In genomic region chr11:121421149-121421906, GRCh38 we compare ENCODE assay signal across 1 cellular context.
TF ChIP-seq lines count a peak whose summit lies in the region.

No MANE protein-coding gene starts in this region.

TF ChIP-seq in GM23338, 12 proteins besides CTCF, POLR2A, EP300 and RAD21 (continued from another document):
- TF ChIP-seq, protein P1, sequence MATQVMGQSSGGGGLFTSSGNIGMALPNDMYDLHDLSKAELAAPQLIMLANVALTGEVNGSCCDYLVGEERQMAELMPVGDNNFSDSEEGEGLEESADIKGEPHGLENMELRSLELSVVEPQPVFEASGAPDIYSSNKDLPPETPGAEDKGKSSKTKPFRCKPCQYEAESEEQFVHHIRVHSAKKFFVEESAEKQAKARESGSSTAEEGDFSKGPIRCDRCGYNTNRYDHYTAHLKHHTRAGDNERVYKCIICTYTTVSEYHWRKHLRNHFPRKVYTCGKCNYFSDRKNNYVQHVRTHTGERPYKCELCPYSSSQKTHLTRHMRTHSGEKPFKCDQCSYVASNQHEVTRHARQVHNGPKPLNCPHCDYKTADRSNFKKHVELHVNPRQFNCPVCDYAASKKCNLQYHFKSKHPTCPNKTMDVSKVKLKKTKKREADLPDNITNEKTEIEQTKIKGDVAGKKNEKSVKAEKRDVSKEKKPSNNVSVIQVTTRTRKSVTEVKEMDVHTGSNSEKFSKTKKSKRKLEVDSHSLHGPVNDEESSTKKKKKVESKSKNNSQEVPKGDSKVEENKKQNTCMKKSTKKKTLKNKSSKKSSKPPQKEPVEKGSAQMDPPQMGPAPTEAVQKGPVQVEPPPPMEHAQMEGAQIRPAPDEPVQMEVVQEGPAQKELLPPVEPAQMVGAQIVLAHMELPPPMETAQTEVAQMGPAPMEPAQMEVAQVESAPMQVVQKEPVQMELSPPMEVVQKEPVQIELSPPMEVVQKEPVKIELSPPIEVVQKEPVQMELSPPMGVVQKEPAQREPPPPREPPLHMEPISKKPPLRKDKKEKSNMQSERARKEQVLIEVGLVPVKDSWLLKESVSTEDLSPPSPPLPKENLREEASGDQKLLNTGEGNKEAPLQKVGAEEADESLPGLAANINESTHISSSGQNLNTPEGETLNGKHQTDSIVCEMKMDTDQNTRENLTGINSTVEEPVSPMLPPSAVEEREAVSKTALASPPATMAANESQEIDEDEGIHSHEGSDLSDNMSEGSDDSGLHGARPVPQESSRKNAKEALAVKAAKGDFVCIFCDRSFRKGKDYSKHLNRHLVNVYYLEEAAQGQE (IDR thresholded peaks at IDR 0.05; ENCODE audit: unreplicated experiment), result no peak
TF ChIP-seq in GM23338: peak in this region for 0.
